Comparison of ENCODE assay signal across 14 cellular contexts in genomic region chr5:169746147-169746694, GRCh38.
DNase-seq lines count a peak whose midpoint lies in the region; ATAC-seq and TF ChIP-seq lines count a peak whose summit lies in the region.
"Had no signal": no experiment of that assay in that cellular context is flagged by ENCODE, and none has a peak within 500 bp of the region (broad histone marks: within the 10 kb centered on the region; RNA-seq: fewer than 3 reads in every experiment).

No MANE protein-coding gene starts in this region.

- H3K27ac Mint-ChIP-seq in endodermal cell, result no peak overlapping the region

- no peaks in the 10 kb centered on the region for H3K9me3 Mint-ChIP-seq in endodermal cell

- no peak for TF ChIP-seq EP300 in tibial nerve (IDR thresholded peaks at IDR 0.05)
- no peak for TF ChIP-seq EP300 in upper lobe of left lung (IDR thresholded peaks at IDR 0.05)

- no peaks in the 10 kb centered on the region for H3K36me3 ChIP-seq in endodermal cell (ENCODE audit: control insufficient read depth, insufficient read depth, low read length)
- no peaks in the 10 kb centered on the region for H3K36me3 ChIP-seq in tibial nerve
- no peaks in the 10 kb centered on the region for H3K36me3 ChIP-seq in upper lobe of left lung

- intact Hi-C loops in left ventricle myocardium superior (cut with micrococcal nuclease) (no loop called here), Right ventricle myocardium superior (cut with DNase I) (no loop called here)

- ATAC-seq in left ventricle myocardium superior, result peak; percentile 42
- no peak for ATAC-seq in Right ventricle myocardium superior (ENCODE audit: poor library complexity)
- no peak for ATAC-seq in upper lobe of left lung (ENCODE audit: low FRiP score in 2 of 2)

- 52 to 86% methylated on average over 4 to 5 of the region's 5 CpGs for WGBS in endodermal cell (ENCODE audit: insufficient coverage in 1 of 2, insufficient read length in 1 of 2), 2 experiments
- WGBS in tibial nerve, 2 donors, result 77 to 89% methylated on average over 5 of the region's 5 CpGs
- 43 to 55% methylated on average over 5 of the region's 5 CpGs for WGBS in upper lobe of left lung, 2 donors

- TF ChIP-seq POLR2A in tibial nerve (IDR thresholded peaks at IDR 0.05) (no peak), upper lobe of left lung (IDR thresholded peaks at IDR 0.05) (no peak)

- H3K27ac ChIP-seq in endodermal cell (ENCODE audit: low read depth, low read length), result no peak overlapping the region
- H3K27ac ChIP-seq in tibial nerve, result no peak overlapping the region
- H3K27ac ChIP-seq in upper lobe of left lung, result no peak overlapping the region

- no peaks in the 10 kb centered on the region for H3K36me3 Mint-ChIP-seq in endodermal cell (ENCODE audit: low read depth)

- no peak overlapping the region for H3K4me3 Mint-ChIP-seq in endodermal cell

- H3K9ac ChIP-seq in endodermal cell (ENCODE audit: extremely low read depth, low read length, poor library complexity, severe bottlenecking), result no peak overlapping the region

- no peaks in the 10 kb centered on the region for H3K9me3 ChIP-seq in endodermal cell (ENCODE audit: control insufficient read depth, low read length)
- H3K9me3 ChIP-seq in tibial nerve, result no peaks in the 10 kb centered on the region
- no peaks in the 10 kb centered on the region for H3K9me3 ChIP-seq in upper lobe of left lung

- H3K4me3 ChIP-seq in endodermal cell (ENCODE audit: low read length), result peak overlapping the region; percentile 6
- H3K4me3 ChIP-seq in tibial nerve, result no peak overlapping the region
- H3K4me3 ChIP-seq in upper lobe of left lung, result no peak overlapping the region
- H3K4me3 ChIP-seq: lung had no signal

- H3K27me3 Mint-ChIP-seq in endodermal cell (ENCODE audit: insufficient read depth), result peaks cover 2% of the 10 kb centered on the region

- DNase-seq in left ventricle myocardium superior (no peak), Right ventricle myocardium superior (no peak), HUDEP-2 (lab: John Stamatoyannopoulos, UW; ENCODE audit: unreplicated experiment in 76 of 76) (peak in 74 of 76 experiments; percentile 10 to 96 (median 70)), endodermal cell (peak; percentile 69), NCI-H146 (lab: John Stamatoyannopoulos, UW) (no peak), tibial nerve (ENCODE audit: low spot score in 2 of 2) (no peak), upper lobe of left lung (no peak), NCI-H2107 treated with DMSO at 0.1 percent for 48 hours (lab: John Stamatoyannopoulos, UW; ENCODE audit: unreplicated experiment) (no peak)
- DNase-seq: caudate nucleus, NCI-H1092, NCI-H510A treated with DMSO at 0.1 percent for 48 hours, occipital lobe, SHP77 had no signal

- peaks cover 11% of the 10 kb centered on the region for H3K4me1 ChIP-seq in endodermal cell (ENCODE audit: control insufficient read depth, insufficient read depth, low read length)
- H3K4me1 ChIP-seq in tibial nerve, result no peaks in the 10 kb centered on the region
- H3K4me1 ChIP-seq in upper lobe of left lung, result no peaks in the 10 kb centered on the region

- no peaks in the 10 kb centered on the region for H3K27me3 ChIP-seq in endodermal cell (ENCODE audit: control insufficient read depth, insufficient read depth, low read length, poor library complexity, severe bottlenecking)
- H3K27me3 ChIP-seq in tibial nerve, result no peaks in the 10 kb centered on the region
- H3K27me3 ChIP-seq in upper lobe of left lung, result no peaks in the 10 kb centered on the region

- TF ChIP-seq CTCF in endodermal cell (conservative IDR thresholded peaks at IDR 0.05) (no peak), tibial nerve (IDR thresholded peaks at IDR 0.05) (no peak), upper lobe of left lung (IDR thresholded peaks at IDR 0.05) (no peak)

- H3K4me1 Mint-ChIP-seq in endodermal cell, result peaks cover 35% of the 10 kb centered on the region

Comparison
In these comparisons a context has a peak if more than half of its experiments do, and no peak if none do; other contexts are left out.
1. DNase-seq: peak in HUDEP-2 (74 of 76) and endodermal cell (single experiment); none in left ventricle myocardium superior (single experiment), Right ventricle myocardium superior (single experiment), NCI-H146 (single experiment), tibial nerve (0 of 2), upper lobe of left lung (0 of 2) and NCI-H2107 treated with DMSO at 0.1 percent for 48 hours (single experiment).